19 cellular contexts compared by ENCODE assay signal in the genomic region with DNA sequence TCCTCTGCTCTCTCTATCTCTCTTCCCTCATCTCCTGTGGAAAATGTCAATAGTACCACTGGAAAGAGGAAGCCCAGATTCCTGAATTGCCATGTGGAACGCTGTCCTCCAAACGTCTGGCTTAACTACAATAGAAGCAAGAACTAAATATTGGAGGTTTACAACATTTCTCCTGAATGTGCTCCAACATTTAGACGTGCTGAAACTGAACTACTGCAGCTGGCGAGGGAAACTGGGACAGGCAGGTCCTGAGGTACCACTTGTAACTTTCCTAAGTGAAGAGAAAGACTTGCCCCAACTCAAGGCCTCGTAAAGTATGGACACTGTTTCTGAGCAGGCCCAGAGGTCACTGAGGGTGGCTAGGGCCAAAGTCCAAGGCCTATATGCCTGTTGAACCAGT.
A peak's percentile ranks its signal among the peaks of the same experiment; 100 is the strongest.
DNase-seq lines count a peak whose midpoint lies in the region; ATAC-seq and TF ChIP-seq lines count a peak whose summit lies in the region.
"Had no signal": no experiment of that assay in that cellular context is flagged by ENCODE, and none has a peak within 500 bp of the region (broad histone marks: within the 10 kb centered on the region; RNA-seq: fewer than 3 reads in every experiment).

No MANE protein-coding gene starts in this region.

- H3K14ac ChIP-seq in H9 (ENCODE audit: insufficient read depth, low read length), result no peak overlapping the region

- no peak overlapping the region for H4K5ac ChIP-seq in H9 (ENCODE audit: insufficient read length, low read depth, low read length)

- H2AK5ac ChIP-seq in H9 (ENCODE audit: insufficient read length, low read length), result no peak overlapping the region

- no peaks in the 10 kb centered on the region for H3K36me3 Mint-ChIP-seq in H9 (ENCODE audit: insufficient read depth in 1 of 3, low read depth in 3 of 3)
- H3K36me3 Mint-ChIP-seq: CD4-positive, CD25-positive, alpha-beta regulatory T cell; CD8-positive, alpha-beta T cell had no signal

- peak; percentile 61 for ATAC-seq in Right ventricle myocardium inferior
- no peak for ATAC-seq in aorta (ENCODE audit: low FRiP score)
- no peak for ATAC-seq in GM18519 (IDR thresholded peaks at IDR 0.05; ENCODE audit: low FRiP score, unreplicated experiment)
- ATAC-seq: CD8-positive, alpha-beta T cell; HCT116 had no signal

- H3K27me3 ChIP-seq in left ventricle myocardium inferior (ENCODE audit: low read depth) (peaks cover 3% of the 10 kb centered on the region), H9 (ENCODE audit: insufficient read depth, low read length) (no peaks in the 10 kb centered on the region), transverse colon (no peaks in the 10 kb centered on the region), aorta (ENCODE audit: control insufficient read depth in 1 of 2, insufficient read depth in 2 of 2, low read length in 1 of 2) (no peaks in the 10 kb centered on the region)
- H3K27me3 ChIP-seq: BLaER1 had no signal

- H3K27me3 Mint-ChIP-seq in H9 (ENCODE audit: low read depth), result peaks cover 1% of the 10 kb centered on the region
- H3K27me3 Mint-ChIP-seq: CD4-positive, CD25-positive, alpha-beta regulatory T cell had no signal

- intact Hi-C loops in Right ventricle myocardium inferior (cut with DNase I) (no loop called here), left ventricle myocardium inferior (cut with micrococcal nuclease) (no loop called here), transverse colon (cut with DNase I; ENCODE audit: low total_unique reads) (no loop called here), aorta (cut with DNase I) (no loop called here)

- H3K27ac ChIP-seq in left ventricle myocardium inferior (replicated peaks) (no peak overlapping the region), H9 (ENCODE audit: insufficient read length, low read depth, low read length) (no peak overlapping the region), transverse colon (peak overlapping the region in 3 of 4 donors; percentile 22 to 35 (median 28)), aorta (ENCODE audit: low read depth in 1 of 2, low read length in 2 of 2) (peak overlapping the region in 1 of 2 donors; percentile 19)
- H3K27ac ChIP-seq: 22Rv1, BLaER1, C4-2B, GM23248 had no signal

- H4K8ac ChIP-seq in H9 (replicated peaks; ENCODE audit: insufficient read length, low read depth, low read length), result no peak overlapping the region

- H2BK20ac ChIP-seq in H9 (ENCODE audit: low read depth, low read length, poor library complexity, severe bottlenecking), result no peak overlapping the region

- TF ChIP-seq CTCF in left ventricle myocardium inferior (IDR thresholded peaks at IDR 0.05; ENCODE audit: borderline replicate concordance) (no peak), H9 (conservative IDR thresholded peaks at IDR 0.05) (no peak), transverse colon (IDR thresholded peaks at IDR 0.05) (no peak)

- H3K23me2 ChIP-seq in H9 (ENCODE audit: insufficient read length, low read depth, low read length, poor library complexity, severe bottlenecking), result no peaks in the 10 kb centered on the region

- no peak overlapping the region for H3K4me3 Mint-ChIP-seq in H9
- H3K4me3 Mint-ChIP-seq: B cell; CD4-positive, CD25-positive, alpha-beta regulatory T cell; CD8-positive, alpha-beta T cell had no signal

- no CpG with 5 or more reads among the region's 5 CpGs for WGBS in H9 (ENCODE audit: extremely low coverage, insufficient read length, low lambda C conversion rate)
- 56% methylated on average over 5 of the region's 5 CpGs; no CpG with 5 or more reads in 1 of the 2 donors for WGBS in transverse colon (ENCODE audit: low coverage in 1 of 2), 2 donors
- WGBS in aorta, 2 donors, result 30 to 31% methylated on average over 5 of the region's 5 CpGs

- H3K9me3 Mint-ChIP-seq in H9, result no peaks in the 10 kb centered on the region; a peak in 1 of 5 replicates
- H3K9me3 Mint-ChIP-seq: CD8-positive, alpha-beta T cell had no signal

- TF ChIP-seq POLR2A in transverse colon (IDR thresholded peaks at IDR 0.05), result no peak

- no peak overlapping the region for H2AFZ ChIP-seq in H9 (ENCODE audit: low read length)
- H2AFZ ChIP-seq: GM23248 had no signal

- H3K4me1 ChIP-seq in left ventricle myocardium inferior, result peaks cover 4% of the 10 kb centered on the region
- no peaks in the 10 kb centered on the region for H3K4me1 ChIP-seq in H9 (ENCODE audit: insufficient read depth, low read length)
- H3K4me1 ChIP-seq in transverse colon, result peaks cover 0 to 8% (median 4%) of the 10 kb centered on the region in 4 donors
- H3K4me1 ChIP-seq in aorta (ENCODE audit: control insufficient read depth in 1 of 2, insufficient read depth in 2 of 2, low read length in 2 of 2), result no peaks in the 10 kb centered on the region
- H3K4me1 ChIP-seq: BLaER1, Caco-2 had no signal

- H2BK120ac ChIP-seq in H9 (ENCODE audit: low read depth, low read length, poor library complexity, severe bottlenecking), result no peak overlapping the region

- H3K56ac ChIP-seq in H9 (ENCODE audit: insufficient read length, low read depth, low read length), result no peak overlapping the region

- no peak overlapping the region for H3K9ac ChIP-seq in H9 (ENCODE audit: extremely low read depth, insufficient read length, low read length)
- H3K9ac ChIP-seq: BLaER1, GM23248 had no signal

- DNase-seq in Right ventricle myocardium inferior (ENCODE audit: missing footprints) (no peak), left ventricle myocardium inferior (no peak), H9 (peak; percentile 11), islet precursor cell (peak; percentile 32), transverse colon (no peak), aorta (no peak)
- DNase-seq: Caco-2; CD4-positive, CD25-positive, alpha-beta regulatory T cell; CD8-positive, alpha-beta T cell; DMS153; DND-41; GM23248; H7 had no signal

- no peak overlapping the region for H4K91ac ChIP-seq in H9 (ENCODE audit: insufficient read length, low read depth, low read length)

- peaks cover 13 to 15% of the 10 kb centered on the region in 2 experiments for H3K4me1 Mint-ChIP-seq in H9
- H3K4me1 Mint-ChIP-seq: B cell; CD4-positive, CD25-positive, alpha-beta regulatory T cell had no signal

- H3K9me3 ChIP-seq in left ventricle myocardium inferior (replicated peaks) (no peaks in the 10 kb centered on the region), H9 (ENCODE audit: control insufficient read depth, low read depth, low read length) (no peaks in the 10 kb centered on the region), transverse colon (no peaks in the 10 kb centered on the region), aorta (ENCODE audit: control insufficient read depth, low read length) (no peaks in the 10 kb centered on the region)
- H3K9me3 ChIP-seq: BLaER1, Caco-2 had no signal

- no peaks in the 10 kb centered on the region for H3K36me3 ChIP-seq in left ventricle myocardium inferior
- H3K36me3 ChIP-seq in transverse colon, result no peaks in the 10 kb centered on the region
- no peaks in the 10 kb centered on the region for H3K36me3 ChIP-seq in aorta (ENCODE audit: control insufficient read depth in 1 of 2, insufficient read depth in 2 of 2, low read length in 1 of 2)
- H3K36me3 ChIP-seq: BLaER1 had no signal

- H3K4me3 ChIP-seq in left ventricle myocardium inferior (no peak overlapping the region), transverse colon (no peak overlapping the region), aorta (ENCODE audit: low read length in 2 of 2) (no peak overlapping the region)
- H3K4me3 ChIP-seq: BLaER1, GM23248 had no signal

- H3K18ac ChIP-seq in H9 (ENCODE audit: insufficient read length, low read depth, low read length), result no peak overlapping the region

- no peak overlapping the region for H3K4ac ChIP-seq in H9 (ENCODE audit: low read depth, low read length)

- H3K23ac ChIP-seq in H9 (ENCODE audit: insufficient read length, low read depth, low read length), result no peak overlapping the region

- no peak overlapping the region for H2BK15ac ChIP-seq in H9 (ENCODE audit: low read depth, low read length)

- in situ Hi-C loops in transverse colon (cut with MboI; ENCODE audit: low pct_ligation_motif_present in 1 of 4, low pct_unique_long_range_greater_than_20kb in 1 of 4, low sequenced_read_pairs in 3 of 4), result no loop called here

- no peak overlapping the region for H3K4me2 ChIP-seq in H9 (ENCODE audit: insufficient read depth, insufficient read length, low read length)
- H3K4me2 ChIP-seq: BLaER1 had no signal

- H3K27ac Mint-ChIP-seq in H9, result no peak overlapping the region
- H3K27ac Mint-ChIP-seq: B cell; CD4-positive, CD25-positive, alpha-beta regulatory T cell; CD8-positive, alpha-beta T cell had no signal

- H4K20me1 ChIP-seq in H9 (ENCODE audit: control insufficient read depth, insufficient read depth, insufficient read length), result no peaks in the 10 kb centered on the region
- H4K20me1 ChIP-seq: BLaER1 had no signal

- no peak overlapping the region for H2BK5ac ChIP-seq in H9 (ENCODE audit: insufficient read length, low read length)

- no peak overlapping the region for H2BK12ac ChIP-seq in H9 (ENCODE audit: insufficient read length, low read depth, low read length)

- no peak for TF ChIP-seq EP300 in transverse colon (IDR thresholded peaks at IDR 0.05; ENCODE audit: low read depth)

- no peaks in the 10 kb centered on the region for H3K79me2 ChIP-seq in H9 (ENCODE audit: insufficient read depth, low read length)

- H3K79me1 ChIP-seq in H9 (ENCODE audit: insufficient read depth, low read depth, low read length, poor library complexity, severe bottlenecking), result no peaks in the 10 kb centered on the region

- no peak overlapping the region for H3T11ph ChIP-seq in H9 (ENCODE audit: low read length)

Comparison
In these comparisons a context has a peak if more than half of its experiments do, and no peak if none do; other contexts are left out.
1. DNase-seq: peak in H9 (single experiment) and islet precursor cell (single experiment); none in Right ventricle myocardium inferior (single experiment), left ventricle myocardium inferior (single experiment), transverse colon (single experiment) and aorta (0 of 2).
2. H3K27ac ChIP-seq: peak in transverse colon (3 of 4); none in left ventricle myocardium inferior (single experiment) and H9 (single experiment).